Comparison of ENCODE assay signal across 16 cellular contexts in genomic region chr6:170221052-170221752, GRCh38.
A peak's percentile ranks its signal among the peaks of the same experiment; 100 is the strongest.
DNase-seq lines count a peak whose midpoint lies in the region; TF ChIP-seq lines count a peak whose summit lies in the region.
"Had no signal": no experiment of that assay in that cellular context is flagged by ENCODE, and none has a peak within 500 bp of the region (broad histone marks: within the 10 kb centered on the region; RNA-seq: fewer than 3 reads in every experiment).

No MANE protein-coding gene starts in this region.

- CTCF ChIA-PET in RWPE1 (lab: Yijun Ruan, JAX) = interaction anchor here (0.6 kb wide), 1 partner anchor 91 kb away, joined by 3 read pairs; no protein-coding TSS in a partner anchor

- H3K4me3 ChIP-seq in H7 (ENCODE audit: insufficient read depth, low read depth, low read length) (no peak overlapping the region), neuronal stem cell (ENCODE audit: low read length in 2 of 2) (no peak overlapping the region)
- H3K4me3 ChIP-seq: mucosa of descending colon, upper lobe of left lung had no signal

- H4K8ac ChIP-seq in neuronal stem cell (ENCODE audit: low read depth, low read length) = no peak overlapping the region

- H3K9ac ChIP-seq in neuronal stem cell (ENCODE audit: low read depth, low read length, poor library complexity) = no peak overlapping the region
- H3K9ac ChIP-seq: KMS-11 had no signal

- H3K4me1 ChIP-seq in neuronal stem cell (ENCODE audit: control insufficient read depth in 2 of 2, insufficient read depth in 1 of 2, low read depth in 1 of 2, low read length in 2 of 2) = peaks cover 24 to 32% of the 10 kb centered on the region in 2 donors

- H2AFZ ChIP-seq in neuronal stem cell (ENCODE audit: low read length) = no peak overlapping the region

- WGBS in neuronal stem cell (ENCODE audit: extremely low coverage in 2 of 2, insufficient read length in 2 of 2, insufficient replicate concordance in 1 of 2), 2 donors = no CpG with 5 or more reads among the region's 29 CpGs

- no peak overlapping the region for H3K23ac ChIP-seq in neuronal stem cell (ENCODE audit: low read depth, low read length, poor library complexity)

- H3K27ac ChIP-seq in RWPE1 (peak overlapping the region; percentile 100), neuronal stem cell (replicated peaks; ENCODE audit: low read length) (peak overlapping the region; percentile 45)
- H3K27ac ChIP-seq: KMS-11, upper lobe of left lung had no signal

- DNase-seq in CD1c-positive myeloid dendritic cell (ENCODE audit: extremely low spot score) (peak; percentile 6), H7 (peak; percentile 62), RWPE1 (ENCODE audit: low spot score) (no peak), neuronal stem cell (ENCODE audit: low spot score) (no peak), SHP77 treated with DMSO at 0.1 percent for 48 hours (lab: John Stamatoyannopoulos, UW) (no peak), NCI-H146 treated with DMSO at 0.1 percent for 48 hours (lab: John Stamatoyannopoulos, UW; ENCODE audit: unreplicated experiment) (no peak)
- no peak for DNase-seq in stimulated activated CD8-positive, alpha-beta memory T cell treated with anti-CD3 and anti-CD28 coated beads, Interleukin-4, amount 100 ng/mL, for 48 hours
- no peak for DNase-seq in activated CD4-positive, CD25-positive, alpha-beta regulatory T cell (lab: John Stamatoyannopoulos, UW)
- DNase-seq: activated CD4-positive, alpha-beta T cell treated with anti-CD3 and anti-CD28 coated beads, Interleukin-2, amount 50 U/mL, for 48 hours; hypothalamus; left cardiac atrium; NCI-H1436 treated with DMSO at 0.1 percent for 48 hours; nucleus accumbens had no signal

- POLR2A ChIA-PET in RWPE1 (lab: Yijun Ruan, JAX; ENCODE audit: low non-redundant PET) = no interaction called here

- H3K9me3 ChIP-seq in neuronal stem cell (replicated peaks in 1 of 2; ENCODE audit: control insufficient read depth in 2 of 2, insufficient read depth in 1 of 2, low read depth in 1 of 2, low read length in 2 of 2) = no peaks in the 10 kb centered on the region
- H3K9me3 ChIP-seq: mucosa of descending colon, upper lobe of left lung had no signal

- H3K4me2 ChIP-seq in neuronal stem cell (ENCODE audit: insufficient read depth, low read length, poor library complexity, severe bottlenecking) = no peak overlapping the region
- H3K4me2 ChIP-seq: KMS-11 had no signal

- H4K91ac ChIP-seq in neuronal stem cell (ENCODE audit: low read depth, low read length, poor library complexity) = no peak overlapping the region

- peak overlapping the region; percentile 85 for H3K18ac ChIP-seq in neuronal stem cell (ENCODE audit: low read length)

- no peak for TF ChIP-seq CTCF in RWPE1 (conservative IDR thresholded peaks at IDR 0.05; ENCODE audit: low read depth)

- no peaks in the 10 kb centered on the region for H3K79me1 ChIP-seq in neuronal stem cell (ENCODE audit: low read depth, low read length)

- no peak overlapping the region for H3K14ac ChIP-seq in neuronal stem cell (ENCODE audit: low read length)

- no peak overlapping the region for H2BK5ac ChIP-seq in neuronal stem cell (ENCODE audit: low read length)

- no peaks in the 10 kb centered on the region for H3K36me3 ChIP-seq in H7 (replicated peaks; ENCODE audit: control insufficient read depth, insufficient read depth, low read length)
- H3K36me3 ChIP-seq in neuronal stem cell (replicated peaks in 1 of 2; ENCODE audit: control insufficient read depth in 2 of 2, insufficient read depth in 2 of 2, low read length in 2 of 2) = no peaks in the 10 kb centered on the region
- H3K36me3 ChIP-seq: upper lobe of left lung had no signal

- peak overlapping the region; percentile 98 for H2AK5ac ChIP-seq in neuronal stem cell (ENCODE audit: low read depth, low read length)

- no peak overlapping the region for H2BK12ac ChIP-seq in neuronal stem cell (ENCODE audit: low read length)

- H2BK15ac ChIP-seq in neuronal stem cell (ENCODE audit: low read length) = peak overlapping the region; percentile 93

- peak overlapping the region; percentile 87 for H2BK120ac ChIP-seq in neuronal stem cell (ENCODE audit: low read depth, low read length)

- H3K27me3 ChIP-seq in H7 (ENCODE audit: control insufficient read depth, insufficient read depth, low read length) (no peaks in the 10 kb centered on the region), neuronal stem cell (ENCODE audit: control insufficient read depth in 3 of 3, insufficient read depth in 3 of 3, low read depth in 1 of 3, low read length in 3 of 3) (peaks cover 0 to 8% (median 0%) of the 10 kb centered on the region in 3 experiments)
- H3K27me3 ChIP-seq: upper lobe of left lung had no signal

- no peak overlapping the region for H3K4ac ChIP-seq in neuronal stem cell (ENCODE audit: low read length)

Comparison
In these comparisons a context has a peak if more than half of its experiments do, and no peak if none do; other contexts are left out.
1. DNase-seq: peak in CD1c-positive myeloid dendritic cell (single experiment) and H7 (single experiment); none in RWPE1 (single experiment), neuronal stem cell (single experiment), SHP77 treated with DMSO at 0.1 percent for 48 hours (single experiment), stimulated activated CD8-positive, alpha-beta memory T cell treated with anti-CD3 and anti-CD28 coated beads, Interleukin-4, amount 100 ng/mL, for 48 hours (single experiment), NCI-H146 treated with DMSO at 0.1 percent for 48 hours (single experiment) and activated CD4-positive, CD25-positive, alpha-beta regulatory T cell (0 of 4).